In the genomic region with DNA sequence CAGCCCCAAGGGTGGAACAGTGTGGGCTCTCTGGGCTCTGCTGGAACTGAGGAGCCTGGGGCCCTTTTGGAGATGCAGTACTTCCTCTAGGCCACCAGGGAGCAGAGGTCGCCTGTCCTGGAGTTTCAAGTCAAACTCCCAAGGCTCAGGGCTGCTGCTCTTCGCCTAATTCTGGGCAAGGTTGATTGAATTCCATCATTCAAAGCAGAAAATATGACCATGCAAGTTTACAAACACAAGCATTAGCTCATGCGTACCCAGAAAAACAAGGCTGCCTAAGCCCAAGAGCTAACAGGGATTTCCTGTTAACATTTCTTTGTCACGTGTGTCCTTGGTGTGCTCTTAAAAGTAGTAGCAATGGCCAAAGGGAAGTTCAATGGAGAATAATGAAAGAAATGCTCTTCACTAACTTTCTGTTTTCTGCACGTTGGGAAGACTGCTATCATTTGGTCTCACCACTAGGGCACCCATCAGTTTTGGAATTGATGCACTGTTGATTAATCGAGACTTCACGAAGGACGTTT, we compare ENCODE assay signal across 8 cellular contexts. TPM values are rescaled to one million over a fixed set of nuclear protein-coding genes. Genes with fewer than 3 reads are reported as not detected.
A peak's percentile ranks its signal among the peaks of the same experiment; 100 is the strongest.
DNase-seq lines count a peak whose midpoint lies in the region; ATAC-seq, FAIRE-seq and TF ChIP-seq lines count a peak whose summit lies in the region.

No MANE protein-coding gene starts in this region.

- H3K79me2 ChIP-seq in Karpas-422 (ENCODE audit: low read length) = no peaks in the 10 kb centered on the region
- H3K79me2 ChIP-seq in astrocyte (ENCODE audit: insufficient read depth, low read length) = no peaks in the 10 kb centered on the region

- H3K27me3 ChIP-seq in Karpas-422 (ENCODE audit: low read length) = no peaks in the 10 kb centered on the region
- H3K27me3 ChIP-seq in astrocyte (ENCODE audit: insufficient read depth, low read length) = peaks cover 2% of the 10 kb centered on the region
- peaks cover 22% of the 10 kb centered on the region for H3K27me3 ChIP-seq in skeletal muscle satellite cell (ENCODE audit: control insufficient read depth, insufficient read depth, low read length)

- peaks cover 7% of the 10 kb centered on the region for H3K4me1 Mint-ChIP-seq in T-helper 17 cell
- peaks cover 31% of the 10 kb centered on the region for H3K4me1 Mint-ChIP-seq in astrocyte (ENCODE audit: low read depth, unreplicated experiment)

- DNase-seq in GDM1 (lab: John Stamatoyannopoulos, UW) (peak; percentile 36), Karpas-422 (peak; percentile 72), T-helper 17 cell (peak in 2 of 3 donors; percentile 27 to 40), astrocyte (ENCODE audit: low read depth) (peak; percentile 43), hippocampal formation (lab: John Stamatoyannopoulos, UW) (peak; percentile 23 to 65), NCI-H1092 (lab: John Stamatoyannopoulos, UW) (no peak)

- H2AFZ ChIP-seq in Karpas-422 (ENCODE audit: low read length) = no peak overlapping the region
- no peak overlapping the region for H2AFZ ChIP-seq in astrocyte (ENCODE audit: low read depth, low read length)

- H4K20me1 ChIP-seq in Karpas-422 (ENCODE audit: insufficient read depth, low read depth, low read length) (no peaks in the 10 kb centered on the region), astrocyte (ENCODE audit: insufficient read depth, low read length) (no peaks in the 10 kb centered on the region)

- TF ChIP-seq CTCF in astrocyte (IDR thresholded peaks at IDR 0.05; ENCODE audit: insufficient read depth, low read depth, low read length) = peak; percentile 68

- no peak overlapping the region for H3K27ac ChIP-seq in Karpas-422 (ENCODE audit: low read length)
- no peak overlapping the region for H3K27ac ChIP-seq in astrocyte (ENCODE audit: low read depth, low read length)

- H3K9me2 ChIP-seq in Karpas-422 (replicated peaks; ENCODE audit: insufficient read depth, low read length) = no peaks in the 10 kb centered on the region

- H3K9me3 ChIP-seq in Karpas-422 (ENCODE audit: low read length) = no peaks in the 10 kb centered on the region
- no peaks in the 10 kb centered on the region for H3K9me3 ChIP-seq in T-helper 17 cell (ENCODE audit: control insufficient read depth, low read length, poor library complexity, severe bottlenecking)
- no peaks in the 10 kb centered on the region for H3K9me3 ChIP-seq in astrocyte (ENCODE audit: insufficient read depth, low read depth, low read length)
- no peaks in the 10 kb centered on the region for H3K9me3 ChIP-seq in skeletal muscle satellite cell (replicated peaks; ENCODE audit: low read length)

- no peaks in the 10 kb centered on the region for H3K36me3 ChIP-seq in Karpas-422 (ENCODE audit: insufficient read depth, low read length)
- H3K36me3 ChIP-seq in astrocyte (ENCODE audit: insufficient read depth, low read length) = no peaks in the 10 kb centered on the region
- H3K36me3 ChIP-seq in skeletal muscle satellite cell (ENCODE audit: insufficient read depth, low read length) = no peaks in the 10 kb centered on the region

- H3K4me3 ChIP-seq in Karpas-422 (ENCODE audit: low read length) (no peak overlapping the region), astrocyte (ENCODE audit: insufficient read depth, low read depth, low read length) (no peak overlapping the region), skeletal muscle satellite cell (ENCODE audit: low read length) (no peak overlapping the region)

- no peaks in the 10 kb centered on the region for H3K36me3 Mint-ChIP-seq in T-helper 17 cell (ENCODE audit: low read depth)
- H3K36me3 Mint-ChIP-seq in astrocyte (ENCODE audit: low read depth, unreplicated experiment) = no peaks in the 10 kb centered on the region

- H3K9ac ChIP-seq in Karpas-422 (ENCODE audit: low read length) (no peak overlapping the region), astrocyte (ENCODE audit: low read length) (peak overlapping the region; percentile 61), skeletal muscle satellite cell (ENCODE audit: low read depth, low read length) (no peak overlapping the region)

- H3K27me3 Mint-ChIP-seq in T-helper 17 cell (peaks cover 9% of the 10 kb centered on the region), astrocyte (ENCODE audit: low read depth, unreplicated experiment) (peaks cover 8% of the 10 kb centered on the region)

- peak overlapping the region; percentile 41 for H3K27ac Mint-ChIP-seq in T-helper 17 cell
- H3K27ac Mint-ChIP-seq in astrocyte (ENCODE audit: unreplicated experiment) = no peak overlapping the region

- ATAC-seq in GM21786 (IDR thresholded peaks at IDR 0.05; ENCODE audit: unreplicated experiment) (peak; percentile 87), T-helper 17 cell (peak; percentile 89)

- H3K4me2 ChIP-seq in Karpas-422 (ENCODE audit: low read depth, low read length, poor library complexity, severe bottlenecking) (no peak overlapping the region), astrocyte (ENCODE audit: low read length) (peak overlapping the region; percentile 74), skeletal muscle satellite cell (ENCODE audit: low read length) (peak overlapping the region; percentile 67)

- H3K9me3 Mint-ChIP-seq in astrocyte (ENCODE audit: unreplicated experiment) = no peaks in the 10 kb centered on the region

- no peak overlapping the region for H3K4me3 Mint-ChIP-seq in T-helper 17 cell
- no peak overlapping the region for H3K4me3 Mint-ChIP-seq in astrocyte (ENCODE audit: unreplicated experiment)

- H3K4me1 ChIP-seq in Karpas-422 (ENCODE audit: low read length) (peaks cover 16% of the 10 kb centered on the region), astrocyte (ENCODE audit: insufficient read depth, low read length) (peaks cover 14% of the 10 kb centered on the region), skeletal muscle satellite cell (ENCODE audit: control insufficient read depth, insufficient read depth, low read length) (peaks cover 13% of the 10 kb centered on the region)

- FAIRE-seq in astrocyte (lab: Jason Lieb, UNC) = no peak

RNA-seq across cellular contexts. Expression of a gene that starts 20.1 kb away (rescaled TPM):
- total RNA-seq in Karpas-422 (2014; rRNA removed; shearing (Covaris generic); ENCODE audit: low replicate concordance) = 8.3 and 15.5 TPM in 2 replicates
- total RNA-seq in T-helper 17 cell (not detected), astrocyte (3.5 and 3.9 TPM in 2 replicates)
- 1.3 TPM in 1 of 2 replicates, not detected in the other for total RNA-seq in skeletal muscle satellite cell (2012; rRNA removed)

RNA-seq across cellular contexts. Expression of a gene that starts 34.1 kb away (rescaled TPM):
- total RNA-seq in Karpas-422 (2014; rRNA removed; shearing (Covaris generic); ENCODE audit: low replicate concordance) = not detected in 2 replicates
- total RNA-seq in T-helper 17 cell = not detected
- total RNA-seq in astrocyte = not detected in 2 replicates
- not detected in 2 replicates for total RNA-seq in skeletal muscle satellite cell (2012; rRNA removed)
